8 cellular contexts compared by ENCODE assay signal in genomic region chr2:6780765-6781274, GRCh38.
DNase-seq lines count a peak whose midpoint lies in the region; ATAC-seq and TF ChIP-seq lines count a peak whose summit lies in the region.

No MANE protein-coding gene starts in this region.

- TF ChIP-seq CTCF in IMR-90 (conservative IDR thresholded peaks at IDR 0.05; ENCODE audit: low read depth, low read length) (no peak), RWPE2 (IDR thresholded peaks at IDR 0.05; ENCODE audit: poor library complexity, severe bottlenecking) (no peak)

- H3K4me3 ChIP-seq in IMR-90 (ENCODE audit: insufficient read depth, low read depth, low read length) (no peak overlapping the region), RWPE2 (ENCODE audit: severe bottlenecking) (no peak overlapping the region)

- H3K36me3 ChIP-seq in IMR-90 (ENCODE audit: control insufficient read depth, insufficient read depth, low read length) (no peaks in the 10 kb centered on the region), RWPE2 (ENCODE audit: low read depth) (no peaks in the 10 kb centered on the region)

- no peaks in the 10 kb centered on the region for H3K79me1 ChIP-seq in IMR-90 (ENCODE audit: low read depth in 1 of 2, low read length in 2 of 2)

- no peak overlapping the region for H3K27ac ChIP-seq in IMR-90 (ENCODE audit: insufficient read depth, low read length)
- H3K27ac ChIP-seq in RWPE2 (ENCODE audit: poor library complexity, severe bottlenecking): no peak overlapping the region
- H3K27ac ChIP-seq in substantia nigra (ENCODE audit: low read depth, low read length, poor library complexity, severe bottlenecking): no peak overlapping the region

- WGBS in IMR-90 (ENCODE audit: extremely low coverage in 2 of 2, insufficient read length in 1 of 2), 2 experiments: 26% methylated on average over 3 of the region's 8 CpGs; no CpG with 5 or more reads in 1 of the 2 experiments

- no peak overlapping the region for H4K8ac ChIP-seq in IMR-90 (ENCODE audit: low read depth in 2 of 2, low read length in 2 of 2)

- H3K18ac ChIP-seq in IMR-90 (ENCODE audit: low read depth, low read length): no peak overlapping the region

- H4K5ac ChIP-seq in IMR-90 (ENCODE audit: low read depth, low read length): no peak overlapping the region

- H2AFZ ChIP-seq in IMR-90 (replicated peaks; ENCODE audit: low read length, poor library complexity): no peak overlapping the region

- H3K4me2 ChIP-seq in IMR-90 (ENCODE audit: low read depth, low read length): peak overlapping the region; percentile 22; the same call in 1 of the 2 replicates

- no peak overlapping the region for H3K14ac ChIP-seq in IMR-90 (replicated peaks; ENCODE audit: low read depth, low read length)

- H3K4me1 ChIP-seq in IMR-90 (ENCODE audit: control insufficient read depth, insufficient read depth, low read length): peaks cover 2% of the 10 kb centered on the region; the same call in 1 of the 2 replicates
- no peaks in the 10 kb centered on the region for H3K4me1 ChIP-seq in RWPE2 (ENCODE audit: insufficient read depth, poor library complexity, severe bottlenecking)

- H3K9ac ChIP-seq in IMR-90 (ENCODE audit: low read depth, low read length): no peak overlapping the region

- H2BK120ac ChIP-seq in IMR-90 (ENCODE audit: low read depth, low read length): no peak overlapping the region

- no peak overlapping the region for H2AK9ac ChIP-seq in IMR-90 (replicated peaks; ENCODE audit: low read depth, low read length, poor library complexity)

- dilution Hi-C loops in IMR-90 (cut with HindIII; ENCODE audit: low sequenced_read_pairs, unreplicated experiment): no loop called here

- no peak for TF ChIP-seq POLR2A in IMR-90 (IDR thresholded peaks at IDR 0.05; ENCODE audit: low read depth, low read length)

- H3K9me3 ChIP-seq in IMR-90 (ENCODE audit: control insufficient read depth, insufficient read depth, low read length) (no peaks in the 10 kb centered on the region), RWPE2 (ENCODE audit: severe bottlenecking) (peaks cover 3% of the 10 kb centered on the region)

- no peak overlapping the region for H2BK15ac ChIP-seq in IMR-90 (ENCODE audit: low read depth, low read length)

- H4K20me1 ChIP-seq in IMR-90 (ENCODE audit: insufficient read depth, low read length): no peaks in the 10 kb centered on the region

- CTCF ChIA-PET in IMR-90 (lab: Yijun Ruan, JAX): interaction anchor here (0.5 kb wide), 1 partner anchor 10 kb away, joined by 3 read pairs; no protein-coding TSS in a partner anchor

- no peak overlapping the region for H3K23ac ChIP-seq in IMR-90 (ENCODE audit: low read depth, low read length)

- H2BK5ac ChIP-seq in IMR-90 (ENCODE audit: low read depth, low read length, poor library complexity, severe bottlenecking): no peak overlapping the region

- DNase-seq in DMS 273 (lab: John Stamatoyannopoulos, UW; ENCODE audit: unreplicated experiment) (peak; percentile 86), IMR-90 (peak; percentile 24), RWPE2 (ENCODE audit: low spot score) (no peak), head of caudate nucleus (peak in 34 of 42 donors; percentile 15 to 67 (median 38)), substantia nigra (lab: John Stamatoyannopoulos, UW) (peak in 30 of 49 donors; percentile 2 to 44 (median 15))
- DNase-seq in activated T-cell treated with anti-CD3 and anti-CD28 coated beads, Interleukin-2, amount 50 U/mL, for 48 hours: no peak

- H3K56ac ChIP-seq in IMR-90 (ENCODE audit: extremely low read depth, insufficient read depth, low read length): no peak overlapping the region

- no peaks in the 10 kb centered on the region for H3K9me1 ChIP-seq in IMR-90 (ENCODE audit: insufficient read depth, low read length)

- no peak for TF ChIP-seq RAD21 in IMR-90 (IDR thresholded peaks at IDR 0.05; ENCODE audit: low read length)

- in situ Hi-C loops in IMR-90 (cut with MboI; ENCODE audit: low sequenced_read_pairs): no loop called here

- intact Hi-C loops in IMR-90 (cut with micrococcal nuclease) (no loop called here), head of caudate nucleus (cut with DNase I) (no loop called here)

- H3K27me3 ChIP-seq in IMR-90 (ENCODE audit: control insufficient read depth, insufficient read depth, low read length): no peaks in the 10 kb centered on the region
- no peaks in the 10 kb centered on the region for H3K27me3 ChIP-seq in RWPE2 (ENCODE audit: insufficient read depth, poor library complexity, severe bottlenecking)

- POLR2A ChIA-PET in IMR-90 (lab: Charles Lee; ENCODE audit: unreplicated experiment): no interaction called here

- no TSS peak for BruUV-seq in IMR-90 (replicated peaks; lab: Mats Ljungman, UMichigan)

- H2BK20ac ChIP-seq in IMR-90 (ENCODE audit: low read depth, low read length): no peak overlapping the region

- peak; percentile 90 for ATAC-seq in GM19452 (IDR thresholded peaks at IDR 0.05; ENCODE audit: unreplicated experiment)
- no peak; the same call in 1 of the 2 replicates for ATAC-seq in IMR-90 (ENCODE audit: low read depth)
- ATAC-seq in RWPE2 (ENCODE audit: low read depth): peak; percentile 68
- no peak for ATAC-seq in HG02870 (IDR thresholded peaks at IDR 0.05; ENCODE audit: unreplicated experiment)

- H4K91ac ChIP-seq in IMR-90 (ENCODE audit: insufficient read depth, low read depth, low read length): no peak overlapping the region

- no peak overlapping the region for H3K4ac ChIP-seq in IMR-90 (ENCODE audit: low read depth, low read length)

- no peak overlapping the region for H2AK5ac ChIP-seq in IMR-90 (ENCODE audit: low read depth, low read length)

TF ChIP-seq in IMR-90, 13 proteins besides CTCF, POLR2A, EP300 and RAD21:
- TF ChIP-seq FOS (IDR thresholded peaks at IDR 0.05; ENCODE audit: low read depth, low read length): no peak
- TF ChIP-seq CHD1 (IDR thresholded peaks at IDR 0.05; ENCODE audit: low read depth, low read length): no peak
- TF ChIP-seq ELK1 (IDR thresholded peaks at IDR 0.05; ENCODE audit: borderline replicate concordance, low read depth, low read length): no peak
- no peak for TF ChIP-seq MAFK (IDR thresholded peaks at IDR 0.05; ENCODE audit: low read depth, low read length)
- no peak for TF ChIP-seq CEBPB (IDR thresholded peaks at IDR 0.05; ENCODE audit: low read depth, low read length)
- no peak for TF ChIP-seq NFE2L2 (IDR thresholded peaks at IDR 0.05; ENCODE audit: low read depth, low read length)
- no peak for TF ChIP-seq MXI1 (IDR thresholded peaks at IDR 0.05; ENCODE audit: borderline replicate concordance, low read depth, low read length)
- no peak for TF ChIP-seq BHLHE40 (IDR thresholded peaks at IDR 0.05; ENCODE audit: low read depth, low read length)
- TF ChIP-seq SMC3 (IDR thresholded peaks at IDR 0.05; ENCODE audit: low read depth, low read length): no peak
- TF ChIP-seq MAZ (IDR thresholded peaks at IDR 0.05; ENCODE audit: borderline replicate concordance, low read depth, low read length): no peak
- no peak for TF ChIP-seq USF2 (IDR thresholded peaks at IDR 0.05; ENCODE audit: low read depth, low read length)
- no peak for TF ChIP-seq RCOR1 (IDR thresholded peaks at IDR 0.05; ENCODE audit: insufficient replicate concordance, low read length)
- no peak for TF ChIP-seq RFX5 (IDR thresholded peaks at IDR 0.05; ENCODE audit: low read depth, low read length)

Comparison
In these comparisons a context has a peak if more than half of its experiments do, and no peak if none do; other contexts are left out.
1. DNase-seq: peak in DMS 273 (single experiment), IMR-90 (single experiment), head of caudate nucleus (34 of 42) and substantia nigra (30 of 49); none in RWPE2 (single experiment) and activated T-cell treated with anti-CD3 and anti-CD28 coated beads, Interleukin-2, amount 50 U/mL, for 48 hours (0 of 2).
2. ATAC-seq: peak in GM19452 (single experiment) and RWPE2 (single experiment); none in IMR-90 (single experiment) and HG02870 (single experiment).